12 cellular contexts compared by ENCODE assay signal in genomic region chr3:138949445-138950005, GRCh38. TPM values are rescaled to one million over a fixed set of nuclear protein-coding genes. Genes with fewer than 3 reads are reported as not detected.
DNase-seq lines count a peak whose midpoint lies in the region; ATAC-seq and TF ChIP-seq lines count a peak whose summit lies in the region.
"Had no signal": no experiment of that assay in that cellular context is flagged by ENCODE, and none has a peak within 500 bp of the region (broad histone marks: within the 10 kb centered on the region; RNA-seq: fewer than 3 reads in every experiment).

No MANE protein-coding gene starts in this region.

- WGBS in mesenchymal stem cell: 3% methylated on average over 27 of the region's 27 CpGs
- 4% methylated on average over 27 of the region's 27 CpGs for WGBS in thymus

- ATAC-seq in HG02870 (IDR thresholded peaks at IDR 0.05; ENCODE audit: unreplicated experiment): no peak

- no peak overlapping the region for H2BK120ac ChIP-seq in mesenchymal stem cell (ENCODE audit: low read depth, low read length)

- H3K27ac Mint-ChIP-seq in activated naive CD4-positive, alpha-beta T cell treated with anti-CD3 and anti-CD28 coated beads for 36 hours: no peak overlapping the region
- H3K27ac Mint-ChIP-seq in activated naive CD4-positive, alpha-beta T cell treated with anti-CD3 and anti-CD28 coated beads, Interleukin-2, amount 10 ng/mL, durations not matched to agents 7 days and 5 days: no peak overlapping the region
- no peak overlapping the region for H3K27ac Mint-ChIP-seq in chondrocyte (ENCODE audit: unreplicated experiment)

- H3K27me3 ChIP-seq in mesenchymal stem cell (ENCODE audit: control insufficient read depth in 1 of 2, insufficient read depth in 1 of 2, low read length in 2 of 2): peaks cover 74 to 88% of the 10 kb centered on the region in 2 experiments
- H3K27me3 ChIP-seq in thymus (ENCODE audit: control insufficient read depth, insufficient read depth): peaks cover 59% of the 10 kb centered on the region

- peak overlapping the region in 1 of 2 experiments; percentile 91 for H3K23ac ChIP-seq in mesenchymal stem cell (ENCODE audit: low read length in 2 of 2)

- H3K9me3 Mint-ChIP-seq in activated naive CD4-positive, alpha-beta T cell treated with anti-CD3 and anti-CD28 coated beads for 36 hours: no peaks in the 10 kb centered on the region
- no peaks in the 10 kb centered on the region for H3K9me3 Mint-ChIP-seq in activated naive CD4-positive, alpha-beta T cell treated with anti-CD3 and anti-CD28 coated beads, Interleukin-2, amount 10 ng/mL, durations not matched to agents 7 days and 5 days
- H3K9me3 Mint-ChIP-seq in chondrocyte (ENCODE audit: low read depth): no peaks in the 10 kb centered on the region

- H3K27ac ChIP-seq in mesenchymal stem cell (ENCODE audit: low read length, poor library complexity, severe bottlenecking) (no peak overlapping the region), thymus (ENCODE audit: low read depth) (no peak overlapping the region)
- H3K27ac ChIP-seq: gastroesophageal sphincter had no signal

- H3K9ac ChIP-seq in mesenchymal stem cell (ENCODE audit: low read length): no peak overlapping the region

- H3K4ac ChIP-seq in mesenchymal stem cell (ENCODE audit: low read depth in 1 of 2, low read length in 2 of 2): no peak overlapping the region

- peaks cover 22% of the 10 kb centered on the region for H3K4me1 Mint-ChIP-seq in activated naive CD4-positive, alpha-beta T cell treated with anti-CD3 and anti-CD28 coated beads for 36 hours (ENCODE audit: low read depth)
- H3K4me1 Mint-ChIP-seq in activated naive CD4-positive, alpha-beta T cell treated with anti-CD3 and anti-CD28 coated beads, Interleukin-2, amount 10 ng/mL, durations not matched to agents 7 days and 5 days: peaks cover 37% of the 10 kb centered on the region
- peaks cover 21% of the 10 kb centered on the region for H3K4me1 Mint-ChIP-seq in chondrocyte (ENCODE audit: low read depth)

- no peak overlapping the region for H2AK5ac ChIP-seq in mesenchymal stem cell (ENCODE audit: low read length, severe bottlenecking)

- peak overlapping the region; percentile 54 to 66 for H3K4me3 ChIP-seq in mesenchymal stem cell (ENCODE audit: insufficient read depth in 1 of 2, low read depth in 1 of 2, low read length in 2 of 2)
- peak overlapping the region; percentile 4 for H3K4me3 ChIP-seq in thymus (ENCODE audit: low read length)

- H3K36me3 Mint-ChIP-seq in activated naive CD4-positive, alpha-beta T cell treated with anti-CD3 and anti-CD28 coated beads for 36 hours (ENCODE audit: low read depth): no peaks in the 10 kb centered on the region
- peaks cover 3% of the 10 kb centered on the region for H3K36me3 Mint-ChIP-seq in activated naive CD4-positive, alpha-beta T cell treated with anti-CD3 and anti-CD28 coated beads, Interleukin-2, amount 10 ng/mL, durations not matched to agents 7 days and 5 days
- peaks cover 3% of the 10 kb centered on the region for H3K36me3 Mint-ChIP-seq in chondrocyte (ENCODE audit: low read depth)

- H3K4me1 ChIP-seq in mesenchymal stem cell (ENCODE audit: control insufficient read depth, insufficient read depth, low read depth, low read length) (peaks cover 44% of the 10 kb centered on the region), thymus (ENCODE audit: control insufficient read depth, insufficient read depth, low read length) (peaks cover 17% of the 10 kb centered on the region)

- H3K9me3 ChIP-seq in mesenchymal stem cell (ENCODE audit: control insufficient read depth, low read length): no peaks in the 10 kb centered on the region
- no peaks in the 10 kb centered on the region for H3K9me3 ChIP-seq in thymus (ENCODE audit: control insufficient read depth)
- H3K9me3 ChIP-seq: gastroesophageal sphincter had no signal

- intact Hi-C loops in activated naive CD4-positive, alpha-beta T cell treated with anti-CD3 and anti-CD28 coated beads for 36 hours (cut with micrococcal nuclease): loop anchor here (10.0 kb wide), 1 partner anchor 255 kb away; no protein-coding TSS in a partner anchor

- peaks cover 0 to 3% of the 10 kb centered on the region in 2 experiments for H3K36me3 ChIP-seq in mesenchymal stem cell (ENCODE audit: control insufficient read depth in 1 of 2, insufficient read depth in 2 of 2, low read depth in 1 of 2, low read length in 2 of 2)
- H3K36me3 ChIP-seq in thymus (ENCODE audit: control insufficient read depth, insufficient read depth): no peaks in the 10 kb centered on the region
- H3K36me3 ChIP-seq: gastroesophageal sphincter had no signal

- peak overlapping the region in 1 of 2 experiments; percentile 39 for H3K14ac ChIP-seq in mesenchymal stem cell (ENCODE audit: low read length in 2 of 2)

- H4K8ac ChIP-seq in mesenchymal stem cell (ENCODE audit: low read length): no peak overlapping the region

- peak overlapping the region; percentile 37 for H2AFZ ChIP-seq in mesenchymal stem cell (ENCODE audit: low read depth, low read length)

- no peak for DNase-seq in activated naive CD4-positive, alpha-beta T cell treated with anti-CD3 and anti-CD28 coated beads for 36 hours
- no peak for DNase-seq in activated naive CD4-positive, alpha-beta T cell treated with anti-CD3 and anti-CD28 coated beads, Interleukin-2, amount 10 ng/mL, durations not matched to agents 7 days and 5 days
- DNase-seq in chondrocyte (ENCODE audit: low spot score): no peak
- DNase-seq in mesenchymal stem cell: no peak
- DNase-seq in NCI-H1105 treated with DMSO at 0.1 percent for 48 hours (lab: John Stamatoyannopoulos, UW): no peak
- no peak for DNase-seq in GM20000 (ENCODE audit: low spot score)
- DNase-seq: MM.1S had no signal

- no peak overlapping the region for H2BK5ac ChIP-seq in mesenchymal stem cell (ENCODE audit: low read depth, low read length, poor library complexity, severe bottlenecking)

- no peak overlapping the region for H2BK15ac ChIP-seq in mesenchymal stem cell (ENCODE audit: low read depth, poor library complexity, severe bottlenecking)

- no peaks in the 10 kb centered on the region for H3K79me1 ChIP-seq in mesenchymal stem cell (replicated peaks; ENCODE audit: low read length, poor library complexity, severe bottlenecking)

- no peak overlapping the region for H3K18ac ChIP-seq in mesenchymal stem cell (ENCODE audit: low read depth in 1 of 2, low read length in 2 of 2)

- peaks cover 56% of the 10 kb centered on the region for H3K27me3 Mint-ChIP-seq in activated naive CD4-positive, alpha-beta T cell treated with anti-CD3 and anti-CD28 coated beads for 36 hours (ENCODE audit: low read depth)
- peaks cover 82% of the 10 kb centered on the region for H3K27me3 Mint-ChIP-seq in activated naive CD4-positive, alpha-beta T cell treated with anti-CD3 and anti-CD28 coated beads, Interleukin-2, amount 10 ng/mL, durations not matched to agents 7 days and 5 days
- peaks cover 69% of the 10 kb centered on the region for H3K27me3 Mint-ChIP-seq in chondrocyte (ENCODE audit: low read depth)

- H4K91ac ChIP-seq in mesenchymal stem cell (ENCODE audit: low read length): no peak overlapping the region

- CTCF ChIA-PET in activated naive CD4-positive, alpha-beta T cell treated with anti-CD3 and anti-CD28 coated beads for 36 hours (lab: Charles Lee): interaction anchor here (0.5 to 1.2 kb wide), 3 partner anchors 8 to 875 kb away, joined by 3 to 5 read pairs (median 3); no protein-coding TSS in a partner anchor
- CTCF ChIA-PET in activated naive CD4-positive, alpha-beta T cell treated with anti-CD3 and anti-CD28 coated beads, Interleukin-2, amount 10 ng/mL, durations not matched to agents 7 days and 5 days (lab: Charles Lee): no interaction called here

- H3K4me3 Mint-ChIP-seq in activated naive CD4-positive, alpha-beta T cell treated with anti-CD3 and anti-CD28 coated beads for 36 hours: peak overlapping the region; percentile 64
- H3K4me3 Mint-ChIP-seq in activated naive CD4-positive, alpha-beta T cell treated with anti-CD3 and anti-CD28 coated beads, Interleukin-2, amount 10 ng/mL, durations not matched to agents 7 days and 5 days: no peak overlapping the region
- peak overlapping the region; percentile 59 for H3K4me3 Mint-ChIP-seq in chondrocyte (ENCODE audit: unreplicated experiment)

- H2BK12ac ChIP-seq in mesenchymal stem cell (ENCODE audit: low read length in 2 of 2): no peak overlapping the region

- TF ChIP-seq CTCF in chondrocyte (IDR thresholded peaks at IDR 0.05) (no peak), GM20000 (IDR thresholded peaks at IDR 0.05; ENCODE audit: extremely low read depth, missing control alignments) (no peak)

- H3K4me2 ChIP-seq in mesenchymal stem cell (ENCODE audit: low read length, poor library complexity, severe bottlenecking): peak overlapping the region; percentile 88

RNA-seq across cellular contexts. Expression of gene FOXL2NB, which starts 2.5 kb away (rescaled TPM):
- total RNA-seq in activated naive CD4-positive, alpha-beta T cell treated with anti-CD3 and anti-CD28 coated beads for 36 hours: not detected
- total RNA-seq in chondrocyte: 0.17 to 0.28 TPM in 2 of 3 replicates, not detected in the other
- not detected for polyA plus RNA-seq in mesenchymal stem cell (2013, experiment 1 of 2)
- polyA plus RNA-seq in mesenchymal stem cell (2013, experiment 2 of 2): 0.04 TPM
- polyA plus RNA-seq in thymus: 0.05 TPM
- total RNA-seq: RPMI7951 had no signal

RNA-seq across cellular contexts. Expression of gene FOXL2, which starts 2.6 kb away (rescaled TPM):
- not detected for total RNA-seq in activated naive CD4-positive, alpha-beta T cell treated with anti-CD3 and anti-CD28 coated beads for 36 hours
- 0.18 to 0.22 TPM in 2 of 3 replicates, not detected in the other for total RNA-seq in chondrocyte
- polyA plus RNA-seq in mesenchymal stem cell (2013, experiment 1 of 2): 0.07 TPM
- not detected for polyA plus RNA-seq in mesenchymal stem cell (2013, experiment 2 of 2)
- polyA plus RNA-seq in thymus: 0.18 TPM
- total RNA-seq: gastroesophageal sphincter had no signal

RNA-seq across cellular contexts. Expression of gene PRR23A, which starts 56.5 kb away (rescaled TPM):
- not detected for total RNA-seq in activated naive CD4-positive, alpha-beta T cell treated with anti-CD3 and anti-CD28 coated beads for 36 hours
- not detected in 3 replicates for total RNA-seq in chondrocyte
- not detected for polyA plus RNA-seq in mesenchymal stem cell (2013, experiment 1 of 2)
- not detected for polyA plus RNA-seq in mesenchymal stem cell (2013, experiment 2 of 2)
- polyA plus RNA-seq in thymus: 0.05 TPM
- total RNA-seq: gastroesophageal sphincter, RPMI7951 had no signal
- polyA plus RNA-seq: BJ had no signal
